In genomic region chr1:22706100-22706499, GRCh38 we compare ENCODE assay signal across 7 cellular contexts. TPM values are rescaled to one million over a fixed set of nuclear protein-coding genes. Genes with fewer than 3 reads are reported as not detected.
"Had no signal": no experiment of that assay in that cellular context is flagged by ENCODE, and none has a peak within 500 bp of the region (broad histone marks: within the 10 kb centered on the region; RNA-seq: fewer than 3 reads in every experiment).

No MANE protein-coding gene starts in this region.

RNA-seq across cellular contexts. Expression of gene C1QB, which starts 53.1 kb away (rescaled TPM):
- total RNA-seq: GM23248, GM23338, H1, H4, H7, H9, HFFc6 had no signal
- polyA plus RNA-seq: GM23248, GM23338, H1 had no signal
